Comparison of ENCODE assay signal across 9 cellular contexts in genomic region chr1:54310439-54311328, GRCh38.
DNase-seq lines count a peak whose midpoint lies in the region; ATAC-seq and TF ChIP-seq lines count a peak whose summit lies in the region.
"Had no signal": no experiment of that assay in that cellular context is flagged by ENCODE, and none has a peak within 500 bp of the region (broad histone marks: within the 10 kb centered on the region; RNA-seq: fewer than 3 reads in every experiment).

No MANE protein-coding gene starts in this region.

- no peaks in the 10 kb centered on the region for H3K9me2 ChIP-seq in OCI-LY1 (ENCODE audit: low read depth, low read length)

- no peaks in the 10 kb centered on the region for H4K20me1 ChIP-seq in OCI-LY1 (ENCODE audit: insufficient read depth, low read length)

- H3F3A ChIP-seq in OCI-LY1 (ENCODE audit: insufficient read depth, low read length) = no peaks in the 10 kb centered on the region

- no peaks in the 10 kb centered on the region; the same call in 1 of the 2 replicates for H3K36me3 ChIP-seq in OCI-LY1 (ENCODE audit: insufficient read depth, low read length)
- H3K36me3 ChIP-seq in brain microvascular endothelial cell (replicated peaks) = no peaks in the 10 kb centered on the region
- H3K36me3 ChIP-seq in lung (ENCODE audit: control insufficient read depth in 2 of 2, insufficient read depth in 2 of 2, low read length in 2 of 2) = no peaks in the 10 kb centered on the region
- H3K36me3 ChIP-seq: thoracic aorta had no signal

- peak; percentile 40; the same call in 1 of the 2 replicates for TF ChIP-seq CTCF in OCI-LY1 (IDR thresholded peaks at IDR 0.05; ENCODE audit: low read length)
- peak; percentile 82 for TF ChIP-seq CTCF in brain microvascular endothelial cell (IDR thresholded peaks at IDR 0.05; ENCODE audit: low read depth, low read length, missing control alignments)
- TF ChIP-seq CTCF in lung (IDR thresholded peaks at IDR 0.05; ENCODE audit: control extremely low read depth, extremely low read depth) = no peak

- H3K27ac ChIP-seq in OCI-LY1 (ENCODE audit: low read depth, low read length, poor library complexity, severe bottlenecking) (no peak overlapping the region), brain microvascular endothelial cell (no peak overlapping the region), lung (ENCODE audit: low read depth in 1 of 2, low read length in 1 of 2) (no peak overlapping the region)

- H3K4me3 ChIP-seq in OCI-LY1 (ENCODE audit: low read depth, low read length, poor library complexity, severe bottlenecking) = no peak overlapping the region
- no peak overlapping the region for H3K4me3 ChIP-seq in brain microvascular endothelial cell (ENCODE audit: low read depth, low read length)
- H3K4me3 ChIP-seq in lung = no peak overlapping the region

- no peak overlapping the region for H2AFZ ChIP-seq in OCI-LY1 (ENCODE audit: low read length)

- H3K9me3 ChIP-seq in OCI-LY1 (ENCODE audit: low read length) (no peaks in the 10 kb centered on the region), lung (ENCODE audit: control insufficient read depth in 2 of 2, insufficient read depth in 1 of 2, low read length in 1 of 2) (no peaks in the 10 kb centered on the region)
- H3K9me3 ChIP-seq: thoracic aorta had no signal

- ATAC-seq in lung (ENCODE audit: insufficient read depth, low FRiP score) (no peak), GM19324 (IDR thresholded peaks at IDR 0.05; ENCODE audit: low FRiP score, unreplicated experiment) (no peak), HG03280 (IDR thresholded peaks at IDR 0.05; ENCODE audit: unreplicated experiment) (no peak)

- whole genome bisulfite sequencing in lung, 2 donors = 66 to 74% methylated on average over 12 of the region's 12 CpGs

- in situ Hi-C loops in brain microvascular endothelial cell (cut with HindIII; ENCODE audit: low pct_ligation_motif_present, low sequenced_read_pairs) = no loop called here

- H3K79me2 ChIP-seq in OCI-LY1 (ENCODE audit: insufficient read depth, low read length) = no peaks in the 10 kb centered on the region

- H3K9ac ChIP-seq in OCI-LY1 (ENCODE audit: low read length) = no peak overlapping the region

- H3K27me3 ChIP-seq in OCI-LY1 (ENCODE audit: insufficient read depth, low read length) (no peaks in the 10 kb centered on the region), brain microvascular endothelial cell (replicated peaks) (no peaks in the 10 kb centered on the region), lung (ENCODE audit: control insufficient read depth, insufficient read depth) (no peaks in the 10 kb centered on the region)

- peak; percentile 23 to 29 for DNase-seq in stimulated activated CD4-positive, alpha-beta T cell treated with anti-CD3 and anti-CD28 coated beads, Interleukin-2, amount 100 ng/mL, for 24 hours
- DNase-seq in stimulated activated CD4-positive, alpha-beta T cell treated with anti-CD3 and anti-CD28 coated beads, Interleukin-1b, Interleukin-23, amount 100 ng/mL, for 48 hours = no peak
- peak; percentile 43 for DNase-seq in brain microvascular endothelial cell
- peak; percentile 53 for DNase-seq in lung (ENCODE audit: low spot score)
- DNase-seq in Kasumi-1 (lab: John Stamatoyannopoulos, UW) = no peak

- H3K4me1 ChIP-seq in OCI-LY1 (ENCODE audit: insufficient read depth, low read length, severe bottlenecking) (no peaks in the 10 kb centered on the region), lung (ENCODE audit: control insufficient read depth in 2 of 2, insufficient read depth in 2 of 2, low read length in 2 of 2) (peaks cover 23 to 43% of the 10 kb centered on the region in 2 donors)

- no peak overlapping the region for H3K4me2 ChIP-seq in OCI-LY1 (ENCODE audit: low read length)

Comparison
In these comparisons a context has a peak if more than half of its experiments do, and no peak if none do; other contexts are left out.
1. DNase-seq: peak in stimulated activated CD4-positive, alpha-beta T cell treated with anti-CD3 and anti-CD28 coated beads, Interleukin-2, amount 100 ng/mL, for 24 hours (2 of 2), brain microvascular endothelial cell (single experiment) and lung (single experiment); none in stimulated activated CD4-positive, alpha-beta T cell treated with anti-CD3 and anti-CD28 coated beads, Interleukin-1b, Interleukin-23, amount 100 ng/mL, for 48 hours (single experiment) and Kasumi-1 (0 of 2).